3 cellular contexts compared by ENCODE assay signal in genomic region chr14:23712287-23712686, GRCh38.
A peak's percentile ranks its signal among the peaks of the same experiment; 100 is the strongest.
TF ChIP-seq lines count a peak whose summit lies in the region.

No MANE protein-coding gene starts in this region.

TF ChIP-seq in HepG2, 621 proteins besides CTCF, POLR2A, EP300 and RAD21:
- no peak for TF ChIP-seq ZNF598 (CRISPR knock-in tag; IDR thresholded peaks at IDR 0.05; ENCODE audit: borderline replicate concordance)
- TF ChIP-seq MAFF (IDR thresholded peaks at IDR 0.05; ENCODE audit: low read depth, low read length) = peak; percentile 73
- no peak for TF ChIP-seq ZC3H4 (CRISPR knock-in tag; IDR thresholded peaks at IDR 0.05; ENCODE audit: borderline replicate concordance)
- peak; percentile 78 to 82 for TF ChIP-seq MAFK (conservative IDR thresholded peaks at IDR 0.05 in 1 of 2, IDR thresholded peaks at IDR 0.05 in 1 of 2; ENCODE audit: low read length in 2 of 2)

TF ChIP-seq in A549, 52 proteins besides CTCF, POLR2A, EP300 and RAD21:
- TF ChIP-seq FOXS1 (CRISPR knock-in tag; IDR thresholded peaks at IDR 0.05) = no peak
- TF ChIP-seq MAFK (IDR thresholded peaks at IDR 0.05; ENCODE audit: partially characterized antibody) = peak; percentile 15

TF ChIP-seq in K562, 482 proteins besides CTCF, POLR2A, EP300 and RAD21:
- TF ChIP-seq NCOA2 (IDR thresholded peaks at IDR 0.05; ENCODE audit: partially characterized antibody in 2 of 2) (no peak), ZNF316 (IDR thresholded peaks at IDR 0.05) (peak; percentile 30; the same call in 1 of the 2 replicates)
